In the genomic region with DNA sequence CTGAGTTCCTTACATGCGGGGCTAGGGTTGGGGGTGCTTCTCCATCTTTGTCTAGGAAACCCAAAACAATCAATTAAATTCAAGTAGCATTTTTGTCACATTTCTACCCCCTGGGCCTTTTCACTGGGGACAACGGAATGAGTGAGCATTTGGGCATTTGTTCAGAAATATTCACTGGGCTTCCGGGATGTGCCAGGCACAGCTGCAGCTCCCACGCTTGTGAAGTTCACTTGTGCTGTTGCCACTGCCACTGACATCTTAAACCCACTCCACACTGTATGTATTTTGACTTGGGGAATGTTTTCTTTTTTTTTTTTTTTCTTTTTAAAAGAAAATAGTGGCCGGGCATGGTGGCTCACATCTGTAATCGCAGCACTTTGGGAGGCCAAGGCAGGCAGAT, we compare ENCODE assay signal across 20 cellular contexts. TPM values are rescaled to one million over a fixed set of nuclear protein-coding genes. Genes with fewer than 3 reads are reported as not detected.
DNase-seq lines count a peak whose midpoint lies in the region; ATAC-seq and TF ChIP-seq lines count a peak whose summit lies in the region.
"Had no signal": no experiment of that assay in that cellular context is flagged by ENCODE, and none has a peak within 500 bp of the region (broad histone marks: within the 10 kb centered on the region; RNA-seq: fewer than 3 reads in every experiment).

No MANE protein-coding gene starts in this region.

- ATAC-seq in gastroesophageal sphincter (no peak), GM18870 (IDR thresholded peaks at IDR 0.05; ENCODE audit: unreplicated experiment) (no peak), HG03521 (IDR thresholded peaks at IDR 0.05; ENCODE audit: unreplicated experiment) (no peak)
- ATAC-seq: HCT116, Right ventricle myocardium inferior had no signal

- peaks cover 0 to 11% (median 8%) of the 10 kb centered on the region in 3 donors for H3K27me3 Mint-ChIP-seq in immature natural killer cell (ENCODE audit: low read depth in 3 of 3)

- H3K4me3 ChIP-seq in ACC112 (ENCODE audit: low read depth, low read length): no peak overlapping the region
- H3K4me3 ChIP-seq in gastroesophageal sphincter: no peak overlapping the region
- no peak overlapping the region for H3K4me3 ChIP-seq in skeletal muscle satellite cell (ENCODE audit: low read length)
- H3K4me3 ChIP-seq: MG63, SJSA1 had no signal

- no peaks in the 10 kb centered on the region for H3K9me3 Mint-ChIP-seq in immature natural killer cell

- no peak for TF ChIP-seq EP300 in gastroesophageal sphincter (IDR thresholded peaks at IDR 0.05)

- H3K9me3 ChIP-seq in gastroesophageal sphincter (no peaks in the 10 kb centered on the region), skeletal muscle satellite cell (replicated peaks; ENCODE audit: low read length) (no peaks in the 10 kb centered on the region)
- H3K9me3 ChIP-seq: MG63, SJSA1 had no signal

- peak overlapping the region; percentile 99 for H3K27ac ChIP-seq in ACC112 (ENCODE audit: low read depth, low read length)
- peak overlapping the region; percentile 18 to 97 (median 91) for H3K27ac ChIP-seq in gastroesophageal sphincter
- H3K27ac ChIP-seq: C4-2B had no signal

- H3K36me3 Mint-ChIP-seq in immature natural killer cell: no peaks in the 10 kb centered on the region

- peak; percentile 29 for DNase-seq in LHCN-M2 (ENCODE audit: low read depth)
- no peak for DNase-seq in D341Med (ENCODE audit: low spot score)
- DNase-seq in immature natural killer cell: no peak
- DNase-seq: DMS53, GDM1, Karpas-422, MG63, NCI-H1417 treated with DMSO at 0.1 percent for 48 hours, NCI-H187, NCI-H524 treated with DMSO at 0.1 percent for 48 hours, NCI-H82 had no signal

- peaks cover 4 to 7% of the 10 kb centered on the region in 2 donors for H3K4me1 Mint-ChIP-seq in immature natural killer cell

- H3K4me3 Mint-ChIP-seq in immature natural killer cell: no peak overlapping the region

- H3K36me3 ChIP-seq in ACC112 (ENCODE audit: insufficient read depth, low read length): no peaks in the 10 kb centered on the region
- H3K36me3 ChIP-seq in gastroesophageal sphincter: no peaks in the 10 kb centered on the region
- no peaks in the 10 kb centered on the region for H3K36me3 ChIP-seq in skeletal muscle satellite cell (ENCODE audit: insufficient read depth, low read length)
- H3K36me3 ChIP-seq: MG63, SJSA1 had no signal

- H3K27me3 ChIP-seq in ACC112 (ENCODE audit: insufficient read depth, low read length) (no peaks in the 10 kb centered on the region), gastroesophageal sphincter (no peaks in the 10 kb centered on the region), skeletal muscle satellite cell (ENCODE audit: control insufficient read depth, insufficient read depth, low read length) (no peaks in the 10 kb centered on the region)
- H3K27me3 ChIP-seq: MG63, SJSA1 had no signal

- H3K9ac ChIP-seq in skeletal muscle satellite cell (ENCODE audit: low read depth, low read length): peak overlapping the region; percentile 79

- no peak overlapping the region for H2AFZ ChIP-seq in ACC112 (ENCODE audit: low read length, unreplicated experiment)

- TF ChIP-seq CTCF in gastroesophageal sphincter (IDR thresholded peaks at IDR 0.05): no peak

- no peak overlapping the region for H3K27ac Mint-ChIP-seq in immature natural killer cell

- no peaks in the 10 kb centered on the region for H3K79me2 ChIP-seq in ACC112 (ENCODE audit: control insufficient read depth, insufficient read depth, low read length, unreplicated experiment)

- H3K4me2 ChIP-seq in skeletal muscle satellite cell (ENCODE audit: low read length): no peak overlapping the region

- H3K4me1 ChIP-seq in ACC112 (ENCODE audit: control insufficient read depth, insufficient read depth, low read length, unreplicated experiment) (peaks cover 21% of the 10 kb centered on the region), gastroesophageal sphincter (peaks cover 0 to 68% (median 19%) of the 10 kb centered on the region in 3 donors), skeletal muscle satellite cell (ENCODE audit: control insufficient read depth, insufficient read depth, low read length) (peaks cover 41% of the 10 kb centered on the region)

- 91% methylated on average over 5 of the region's 6 CpGs; no CpG with 5 or more reads in 1 of the 2 donors for WGBS in gastroesophageal sphincter (ENCODE audit: low coverage in 1 of 2), 2 donors

- no peak for TF ChIP-seq POLR2A in gastroesophageal sphincter (IDR thresholded peaks at IDR 0.05)

RNA-seq across cellular contexts. Expression of gene DUSP1, which starts 31.6 kb away (rescaled TPM):
- total RNA-seq in LHCN-M2 (2014; rRNA removed) (87.6 and 101 TPM in 2 replicates), gastroesophageal sphincter (100 to 1,000 TPM; 488 to 965 (median 649) TPM)
- 74.1 TPM for polyA plus RNA-seq in LHCN-M2 (2012)
- 204 and 438 TPM in 2 replicates for total RNA-seq in skeletal muscle satellite cell (2012; rRNA removed)
- polyA plus RNA-seq in immature natural killer cell: 1,000 to 10,000 TPM in 1 of 3 donors, 100 to 1,000 TPM in 2; 548 to 1,082 (median 887) TPM
